In the genomic region with DNA sequence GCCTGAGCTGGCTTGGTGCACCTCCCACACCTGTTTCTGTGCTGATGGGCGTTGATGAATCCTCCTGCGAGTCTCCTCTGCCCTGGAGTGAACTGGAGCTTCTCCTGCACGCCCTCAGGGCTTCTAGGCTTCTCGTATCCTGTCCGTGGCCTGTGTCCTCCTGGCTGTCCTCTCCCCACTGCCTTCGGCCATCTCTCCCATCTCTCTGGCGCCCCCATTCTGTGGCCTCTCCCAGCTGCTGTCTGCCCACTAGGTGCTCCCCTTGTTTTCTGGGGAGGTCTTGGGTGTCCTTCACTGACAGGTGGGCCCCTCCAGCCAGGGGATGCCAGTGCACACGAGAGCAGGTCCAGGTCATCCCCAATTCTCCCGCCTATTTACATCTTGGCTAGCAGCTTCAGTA, we compare ENCODE assay signal across 14 cellular contexts. TPM values are rescaled to one million over a fixed set of nuclear protein-coding genes. Genes with fewer than 3 reads are reported as not detected.
DNase-seq lines count a peak whose midpoint lies in the region; ATAC-seq and TF ChIP-seq lines count a peak whose summit lies in the region.
"Had no signal": no experiment of that assay in that cellular context is flagged by ENCODE, and none has a peak within 500 bp of the region (broad histone marks: within the 10 kb centered on the region; RNA-seq: fewer than 3 reads in every experiment).

No MANE protein-coding gene starts in this region.

- DNase-seq in NCI-H146 (lab: John Stamatoyannopoulos, UW), result peak; percentile 24
- DNase-seq in NCI-H146 treated with DMSO at 0.1 percent for 48 hours (lab: John Stamatoyannopoulos, UW; ENCODE audit: unreplicated experiment), result no peak
- peak; percentile 13 for DNase-seq in HCT116 (ENCODE audit: low read depth, low spot score)
- peak; percentile 40 for DNase-seq in activated CD8-positive, alpha-beta memory T cell treated with anti-CD3 and anti-CD28 coated beads, Interleukin-2, amount 10 ng/mL, durations not matched to agents 7 days and 5 days
- peak; percentile 56 for DNase-seq in islet precursor cell
- no peak for DNase-seq in left lobe of liver (ENCODE audit: low spot score)
- no peak for DNase-seq in gastrocnemius medialis
- no peak for DNase-seq in coronary artery (ENCODE audit: low spot score)
- DNase-seq: left lung, NCI-H510A treated with DMSO at 0.1 percent for 48 hours, SIG-M5, spleen, transverse colon had no signal

- RAD21 ChIA-PET in HCT116 (lab: Charles Lee; ENCODE audit: low non-redundant PET in 1 of 2, low total read pairs in 2 of 2, uncharacterized antibody in 2 of 2, unreplicated experiment in 2 of 2), result no interaction called here

- H3K4me1 ChIP-seq in HCT116 (ENCODE audit: control insufficient read depth in 1 of 2, insufficient read depth in 2 of 2, low read length in 2 of 2) (no peaks in the 10 kb centered on the region), gastrocnemius medialis (no peaks in the 10 kb centered on the region)
- H3K4me1 ChIP-seq: left lung, transverse colon had no signal

- H2AFZ ChIP-seq in HCT116 (ENCODE audit: low read depth, low read length, poor library complexity, severe bottlenecking), result no peak overlapping the region

- CTCF ChIA-PET in HCT116 (lab: Charles Lee), result interaction anchor here (0.8 to 1.1 kb wide), 3 partner anchors 12 to 335 kb away, joined by 3 to 5 read pairs (median 4); no protein-coding TSS in a partner anchor
- CTCF ChIA-PET in activated CD8-positive, alpha-beta memory T cell treated with anti-CD3 and anti-CD28 coated beads, Interleukin-2, amount 10 ng/mL, durations not matched to agents 7 days and 5 days (lab: Charles Lee), result interaction anchor here (0.8 to 1.9 kb wide), 7 partner anchors 9 to 131 kb away, joined by 3 to 6 read pairs (median 3); no protein-coding TSS in a partner anchor

- TF ChIP-seq POLR2A in HCT116 (IDR thresholded peaks at IDR 0.05; ENCODE audit: borderline replicate concordance, extremely low read depth, insufficient read depth, insufficient read length) (no peak), gastrocnemius medialis (IDR thresholded peaks at IDR 0.05) (no peak)

- H3K36me3 Mint-ChIP-seq in activated CD8-positive, alpha-beta memory T cell treated with anti-CD3 and anti-CD28 coated beads, Interleukin-2, amount 10 ng/mL, durations not matched to agents 7 days and 5 days, result peaks cover 42% of the 10 kb centered on the region

- intact Hi-C loops in HCT116 (cut with micrococcal nuclease) (no loop called here), gastrocnemius medialis (cut with DNase I; ENCODE audit: low total_unique reads) (no loop called here)

- H3K27me3 ChIP-seq in HCT116 (ENCODE audit: insufficient read depth, low read length) (no peaks in the 10 kb centered on the region), gastrocnemius medialis (peaks cover 11 to 47% (median 38%) of the 10 kb centered on the region in 3 donors)

- H3K79me2 ChIP-seq in HCT116 (ENCODE audit: insufficient read depth, low read length), result no peaks in the 10 kb centered on the region

- POLR2A ChIA-PET in HCT116 (lab: Charles Lee), result no interaction called here

- peaks cover 47% of the 10 kb centered on the region for H3K4me1 Mint-ChIP-seq in activated CD8-positive, alpha-beta memory T cell treated with anti-CD3 and anti-CD28 coated beads, Interleukin-2, amount 10 ng/mL, durations not matched to agents 7 days and 5 days

- H3K36me3 ChIP-seq in HCT116 (ENCODE audit: control insufficient read depth in 1 of 2, insufficient read depth in 2 of 2, low read length in 2 of 2) (no peaks in the 10 kb centered on the region), gastrocnemius medialis (no peaks in the 10 kb centered on the region)
- H3K36me3 ChIP-seq: left lung, transverse colon had no signal

- H3K9me2 ChIP-seq in HCT116 (ENCODE audit: insufficient read depth), result no peaks in the 10 kb centered on the region

- no peak overlapping the region for H3K4me2 ChIP-seq in HCT116 (ENCODE audit: low read length)

- BruUV-seq in HCT116 (replicated peaks; lab: Mats Ljungman, UMichigan), result no TSS peak

- in situ Hi-C loops in gastrocnemius medialis (cut with MboI; ENCODE audit: low sequenced_read_pairs in 4 of 4), result no loop called here

- peaks cover 2% of the 10 kb centered on the region for H3K9me3 Mint-ChIP-seq in activated CD8-positive, alpha-beta memory T cell treated with anti-CD3 and anti-CD28 coated beads, Interleukin-2, amount 10 ng/mL, durations not matched to agents 7 days and 5 days (ENCODE audit: low read depth)

- peak overlapping the region; percentile 28 for H3K27ac Mint-ChIP-seq in activated CD8-positive, alpha-beta memory T cell treated with anti-CD3 and anti-CD28 coated beads, Interleukin-2, amount 10 ng/mL, durations not matched to agents 7 days and 5 days

- H3K27me3 Mint-ChIP-seq in activated CD8-positive, alpha-beta memory T cell treated with anti-CD3 and anti-CD28 coated beads, Interleukin-2, amount 10 ng/mL, durations not matched to agents 7 days and 5 days, result no peaks in the 10 kb centered on the region

- ATAC-seq in HCT116 (peak; percentile 76), left lobe of liver (no peak), gastrocnemius medialis (no peak)
- ATAC-seq in activated CD8-positive, alpha-beta memory T cell treated with anti-CD3 and anti-CD28 coated beads, Interleukin-2, amount 10 ng/mL, durations not matched to agents 7 days and 5 days, result no peak
- ATAC-seq: left lung had no signal

- TF ChIP-seq CTCF in HCT116 (IDR thresholded peaks at IDR 0.05 in 2 of 3, conservative IDR thresholded peaks at IDR 0.05 in 1 of 3; ENCODE audit: borderline replicate concordance in 1 of 3, insufficient read depth in 1 of 3, low read depth in 2 of 3, low read length in 2 of 3) (peak; percentile 63 to 95 (median 67)), gastrocnemius medialis (IDR thresholded peaks at IDR 0.05 in 4 of 5, conservative IDR thresholded peaks at IDR 0.05 in 1 of 5) (no peak), coronary artery (IDR thresholded peaks at IDR 0.05) (no peak)

- no peak overlapping the region for H3K4me3 ChIP-seq in HCT116 (replicated peaks in 1 of 2; ENCODE audit: low read depth in 1 of 2, low read length in 2 of 2)
- H3K4me3 ChIP-seq in gastrocnemius medialis, result no peak overlapping the region
- no peak overlapping the region for H3K4me3 ChIP-seq in coronary artery
- H3K4me3 ChIP-seq: left lung, spleen, transverse colon had no signal

- TF ChIP-seq RAD21 in HCT116 (IDR thresholded peaks at IDR 0.05; ENCODE audit: low read depth), result peak; percentile 56; the same call in 1 of the 2 replicates

- H3K27ac ChIP-seq in HCT116 (ENCODE audit: low read depth, low read length) (no peak overlapping the region), gastrocnemius medialis (no peak overlapping the region), coronary artery (no peak overlapping the region)
- H3K27ac ChIP-seq: 22Rv1, left lung, spleen, transverse colon had no signal

- H3K9ac ChIP-seq in HCT116 (ENCODE audit: low read length), result no peak overlapping the region

- H3K4me3 Mint-ChIP-seq in activated CD8-positive, alpha-beta memory T cell treated with anti-CD3 and anti-CD28 coated beads, Interleukin-2, amount 10 ng/mL, durations not matched to agents 7 days and 5 days, result no peak overlapping the region

- H3K9me3 ChIP-seq in HCT116 (ENCODE audit: control insufficient read depth in 1 of 2, insufficient read depth in 1 of 2, low read depth in 1 of 2, low read length in 2 of 2), result no peaks in the 10 kb centered on the region
- no peaks in the 10 kb centered on the region for H3K9me3 ChIP-seq in gastrocnemius medialis
- H3K9me3 ChIP-seq: left lung, spleen, transverse colon had no signal

- no peaks in the 10 kb centered on the region for H4K20me1 ChIP-seq in HCT116 (ENCODE audit: insufficient read depth)

TF ChIP-seq in HCT116, 20 proteins besides CTCF, POLR2A, EP300 and RAD21:
- no peak for TF ChIP-seq ZFX (IDR thresholded peaks at IDR 0.05)

RNA-seq across cellular contexts. Expression of a gene that starts 28.8 kb away (rescaled TPM):
- 12.7 TPM for total RNA-seq in HCT116 (2021; ENCODE audit: unreplicated experiment)
- polyA plus RNA-seq in HCT116 (2012), result 2.5 and 3.2 TPM in 2 replicates
- total RNA-seq in activated CD8-positive, alpha-beta memory T cell treated with anti-CD3 and anti-CD28 coated beads, Interleukin-2, amount 10 ng/mL, durations not matched to agents 7 days and 5 days, result 10 to 100 TPM; 56.8 to 64.0 TPM
- total RNA-seq in left lobe of liver, result 0.81 TPM
- total RNA-seq in gastrocnemius medialis, result 1 to 10 TPM in 1 of 4 donors, under 1 TPM in 2, not detected in 1; 0.05 to 1.3 (median 0.18) TPM

Comparison
In these comparisons a context has a peak if more than half of its experiments do, and no peak if none do; other contexts are left out.
1. DNase-seq: peak in NCI-H146 (single experiment), HCT116 (single experiment), activated CD8-positive, alpha-beta memory T cell treated with anti-CD3 and anti-CD28 coated beads, Interleukin-2, amount 10 ng/mL, durations not matched to agents 7 days and 5 days (single experiment) and islet precursor cell (single experiment); none in NCI-H146 treated with DMSO at 0.1 percent for 48 hours (single experiment), left lobe of liver (single experiment), gastrocnemius medialis (0 of 2) and coronary artery (single experiment).
2. CTCF ChIP-seq: peak in HCT116 (3 of 3); none in gastrocnemius medialis (0 of 5) and coronary artery (single experiment).